Comparison of ENCODE assay signal across 26 cellular contexts in the genomic region with DNA sequence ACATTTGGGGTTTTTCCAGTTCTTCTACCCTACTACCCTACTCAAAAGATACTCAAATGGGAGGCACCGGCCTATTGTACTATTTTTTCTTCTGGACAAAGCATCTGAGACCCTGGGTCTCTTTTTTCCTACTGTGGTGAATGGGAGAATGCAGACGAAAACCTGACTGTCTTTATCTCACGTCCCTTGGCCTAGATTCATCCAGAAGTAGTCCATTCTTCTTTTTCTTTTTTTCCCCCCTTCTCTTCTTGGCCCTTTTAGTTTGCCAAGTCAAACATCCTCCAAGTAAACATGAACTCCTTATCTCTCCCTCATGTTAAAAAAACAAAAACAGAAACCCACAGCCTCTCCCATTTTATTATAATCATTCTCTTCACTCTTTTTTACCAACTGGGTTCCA. TPM values are rescaled to one million over a fixed set of nuclear protein-coding genes. Genes with fewer than 3 reads are reported as not detected.
DNase-seq lines count a peak whose midpoint lies in the region; TF ChIP-seq lines count a peak whose summit lies in the region.
"Had no signal": no experiment of that assay in that cellular context is flagged by ENCODE, and none has a peak within 500 bp of the region (broad histone marks: within the 10 kb centered on the region; RNA-seq: fewer than 3 reads in every experiment).

No MANE protein-coding gene starts in this region.

- H3K27ac Mint-ChIP-seq in Caco-2 (ENCODE audit: unreplicated experiment), result peak overlapping the region; percentile 74
- H3K27ac Mint-ChIP-seq: stimulated activated naive CD8-positive, alpha-beta T cell treated with anti-CD3 and anti-CD28 coated beads, Interleukin-15, Interleukin-2, amounts not matched to agents 100 ng/mL and 50 ng/mL, for 24 hours had no signal

- peak overlapping the region; percentile 2; the same call in 1 of the 2 replicates for H3K27ac ChIP-seq in 22Rv1
- no peak overlapping the region for H3K27ac ChIP-seq in SK-N-SH (ENCODE audit: low read depth in 2 of 2, low read length in 1 of 2)
- H3K27ac ChIP-seq: Peyer's patch, skin epidermis had no signal

- H3F3A ChIP-seq in SK-N-SH (replicated peaks; ENCODE audit: insufficient read depth), result no peaks in the 10 kb centered on the region

- H3K4me2 ChIP-seq in SK-N-SH, result no peak overlapping the region

- H3K9me3 Mint-ChIP-seq in Caco-2 (ENCODE audit: unreplicated experiment), result no peaks in the 10 kb centered on the region
- H3K9me3 Mint-ChIP-seq: stimulated activated naive CD8-positive, alpha-beta T cell treated with anti-CD3 and anti-CD28 coated beads, Interleukin-15, Interleukin-2, amounts not matched to agents 100 ng/mL and 50 ng/mL, for 24 hours had no signal

- TF ChIP-seq CTCF in 22Rv1 (IDR thresholded peaks at IDR 0.05) (no peak), Caco-2 (IDR thresholded peaks at IDR 0.05; ENCODE audit: insufficient read depth in 1 of 2, low read depth in 1 of 2, low read length in 1 of 2, severe bottlenecking in 1 of 2, unreplicated experiment in 1 of 2) (no peak), SK-N-SH (IDR thresholded peaks at IDR 0.05) (no peak)

- H2AFZ ChIP-seq in SK-N-SH (ENCODE audit: low read depth), result no peak overlapping the region

- intact Hi-C loops in Caco-2 (cut with micrococcal nuclease; ENCODE audit: unreplicated experiment), result no loop called here

- H3K36me3 ChIP-seq in Caco-2 (ENCODE audit: control insufficient read depth, insufficient read depth, low read length) (no peaks in the 10 kb centered on the region), H7 (replicated peaks; ENCODE audit: control insufficient read depth, insufficient read depth, low read length) (no peaks in the 10 kb centered on the region), SK-N-SH (replicated peaks in 1 of 2; ENCODE audit: control insufficient read depth in 1 of 2, insufficient read depth in 2 of 2, low read length in 1 of 2) (no peaks in the 10 kb centered on the region)
- H3K36me3 ChIP-seq: MG63, Peyer's patch had no signal

- peaks cover 28% of the 10 kb centered on the region for H3K4me1 Mint-ChIP-seq in Caco-2 (ENCODE audit: low read depth, unreplicated experiment)

- H3K4me3 ChIP-seq in Caco-2 (ENCODE audit: low read depth, low read length), result no peak overlapping the region
- no peak overlapping the region for H3K4me3 ChIP-seq in H7 (ENCODE audit: insufficient read depth, low read depth, low read length)
- H3K4me3 ChIP-seq in SK-N-SH (ENCODE audit: low read depth in 2 of 2, low read length in 1 of 2), result no peak overlapping the region
- H3K4me3 ChIP-seq: MG63, Peyer's patch, skin epidermis had no signal

- 78% methylated on average over 3 of the region's 3 CpGs for WGBS in SK-N-SH (ENCODE audit: low lambda C conversion rate)

- POLR2A ChIA-PET in Caco-2 (lab: Charles Lee) (no interaction called here), SK-N-SH (lab: Yijun Ruan, JAX) (no interaction called here)

- H3K9me3 ChIP-seq in Caco-2 (no peaks in the 10 kb centered on the region), SK-N-SH (no peaks in the 10 kb centered on the region)
- H3K9me3 ChIP-seq: MG63, Peyer's patch had no signal

- H3K4me3 Mint-ChIP-seq in Caco-2 (ENCODE audit: unreplicated experiment), result no peak overlapping the region
- H3K4me3 Mint-ChIP-seq: stimulated activated naive CD8-positive, alpha-beta T cell treated with anti-CD3 and anti-CD28 coated beads, Interleukin-15, Interleukin-2, amounts not matched to agents 100 ng/mL and 50 ng/mL, for 24 hours had no signal

- no peaks in the 10 kb centered on the region for H4K20me1 ChIP-seq in SK-N-SH (ENCODE audit: insufficient read depth)

- no TSS peak for BruUV-seq in Caco-2 (replicated peaks; lab: Mats Ljungman, UMichigan)

- TF ChIP-seq RAD21 in SK-N-SH (IDR thresholded peaks at IDR 0.05; ENCODE audit: low read length), result no peak

- TF ChIP-seq EP300 in SK-N-SH (IDR thresholded peaks at IDR 0.05; ENCODE audit: borderline replicate concordance in 1 of 2, low read depth in 1 of 2, low read length in 1 of 2), result no peak

- H3K4me1 ChIP-seq in Caco-2, result peaks cover 24% of the 10 kb centered on the region
- H3K4me1 ChIP-seq in SK-N-SH (ENCODE audit: control insufficient read depth in 1 of 2, insufficient read depth in 2 of 2, low read depth in 1 of 2, low read length in 1 of 2), result peaks cover 0 to 2% of the 10 kb centered on the region in 2 experiments; a peak in 1 of 4 replicates

- DNase-seq in Caco-2 (no peak), astrocyte of the hippocampus (ENCODE audit: low read depth, low spot score) (peak; percentile 33), iris pigment epithelial cell (ENCODE audit: low read depth) (peak; percentile 49), H7 (no peak), SK-N-SH (no peak), HuH-7 (ENCODE audit: low spot score) (no peak)
- DNase-seq: activated CD4-positive, alpha-beta T cell treated with anti-CD3 and anti-CD28 coated beads for 48 hours; activated gamma-delta T cell; activated T-cell treated with anti-CD3 and anti-CD28 coated beads, Interleukin-2, amount 50 U/mL, for 1 hour; C1 segment of cervical spinal cord; cortex of kidney; EL; islet precursor cell; KBM-7; left ventricle myocardium superior; MG63; NCI-H1417; NCI-H2081; NCI-H2227 treated with DMSO at 0.1 percent for 48 hours; NCI-H526 treated with DMSO at 0.1 percent for 48 hours; occipital lobe; Peyer's patch; SHP77 treated with DMSO at 0.1 percent for 48 hours had no signal

- CTCF ChIA-PET in Caco-2 (lab: Charles Lee), result no interaction called here
- CTCF ChIA-PET in SK-N-SH (lab: Yijun Ruan, JAX), result no interaction called here

- no peaks in the 10 kb centered on the region for H3K79me2 ChIP-seq in SK-N-SH (ENCODE audit: insufficient read depth)

- no peaks in the 10 kb centered on the region for H3K9me2 ChIP-seq in SK-N-SH

- H3K27me3 ChIP-seq in Caco-2 (replicated peaks; ENCODE audit: control insufficient read depth, insufficient read depth, low read length) (no peaks in the 10 kb centered on the region), H7 (ENCODE audit: control insufficient read depth, insufficient read depth, low read length) (no peaks in the 10 kb centered on the region), SK-N-SH (ENCODE audit: insufficient read depth) (no peaks in the 10 kb centered on the region)
- H3K27me3 ChIP-seq: MG63, Peyer's patch had no signal

- H3K9ac ChIP-seq in SK-N-SH, result no peak overlapping the region

- no peaks in the 10 kb centered on the region for H3K27me3 Mint-ChIP-seq in Caco-2 (ENCODE audit: insufficient read depth, unreplicated experiment)
- H3K27me3 Mint-ChIP-seq: stimulated activated naive CD8-positive, alpha-beta T cell treated with anti-CD3 and anti-CD28 coated beads, Interleukin-15, Interleukin-2, amounts not matched to agents 100 ng/mL and 50 ng/mL, for 24 hours had no signal

- no peaks in the 10 kb centered on the region for H3K36me3 Mint-ChIP-seq in Caco-2 (ENCODE audit: insufficient read depth, unreplicated experiment)

TF ChIP-seq in SK-N-SH, 30 proteins besides CTCF, POLR2A, EP300 and RAD21 (continues in another document):
- TF ChIP-seq EZH2phosphoT487 (IDR thresholded peaks at IDR 0.05; ENCODE audit: borderline replicate concordance, low read depth) (no peak), RXRA (IDR thresholded peaks at IDR 0.05; ENCODE audit: borderline replicate concordance, low read depth) (no peak), CHD2 (IDR thresholded peaks at IDR 0.05; ENCODE audit: low read length, partially characterized antibody) (no peak), NRF1 (IDR thresholded peaks at IDR 0.05; ENCODE audit: low read depth, low read length) (no peak), RFX5 (IDR thresholded peaks at IDR 0.05; ENCODE audit: low read length) (no peak), TEAD4 (IDR thresholded peaks at IDR 0.05; ENCODE audit: borderline replicate concordance, insufficient read depth) (no peak), TAF1 (IDR thresholded peaks at IDR 0.05; ENCODE audit: borderline replicate concordance, low read depth, low read length) (no peak), SMC3 (IDR thresholded peaks at IDR 0.05; ENCODE audit: low read depth, low read length) (no peak), RCOR1 (IDR thresholded peaks at IDR 0.05; ENCODE audit: low read length) (no peak), YY1 (IDR thresholded peaks at IDR 0.05; ENCODE audit: low read depth) (no peak), GATA2 (CRISPR knock-in tag; IDR thresholded peaks at IDR 0.05) (no peak), FOSL2 (IDR thresholded peaks at IDR 0.05; ENCODE audit: borderline replicate concordance, low read depth) (no peak), NFIC (IDR thresholded peaks at IDR 0.05; ENCODE audit: borderline replicate concordance) (no peak)
- TF ChIP-seq, protein P1, sequence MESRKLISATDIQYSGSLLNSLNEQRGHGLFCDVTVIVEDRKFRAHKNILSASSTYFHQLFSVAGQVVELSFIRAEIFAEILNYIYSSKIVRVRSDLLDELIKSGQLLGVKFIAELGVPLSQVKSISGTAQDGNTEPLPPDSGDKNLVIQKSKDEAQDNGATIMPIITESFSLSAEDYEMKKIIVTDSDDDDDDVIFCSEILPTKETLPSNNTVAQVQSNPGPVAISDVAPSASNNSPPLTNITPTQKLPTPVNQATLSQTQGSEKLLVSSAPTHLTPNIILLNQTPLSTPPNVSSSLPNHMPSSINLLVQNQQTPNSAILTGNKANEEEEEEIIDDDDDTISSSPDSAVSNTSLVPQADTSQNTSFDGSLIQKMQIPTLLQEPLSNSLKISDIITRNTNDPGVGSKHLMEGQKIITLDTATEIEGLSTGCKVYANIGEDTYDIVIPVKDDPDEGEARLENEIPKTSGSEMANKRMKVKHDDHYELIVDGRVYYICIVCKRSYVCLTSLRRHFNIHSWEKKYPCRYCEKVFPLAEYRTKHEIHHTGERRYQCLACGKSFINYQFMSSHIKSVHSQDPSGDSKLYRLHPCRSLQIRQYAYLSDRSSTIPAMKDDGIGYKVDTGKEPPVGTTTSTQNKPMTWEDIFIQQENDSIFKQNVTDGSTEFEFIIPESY (IDR thresholded peaks at IDR 0.05; ENCODE audit: borderline replicate concordance, low read depth), result no peak

RNA-seq across cellular contexts. Expression of a gene that starts 8.7 kb away (rescaled TPM):
- total RNA-seq in Caco-2 (2022), result 92.1 and 95.9 TPM in 2 replicates
- 42.2 and 50.4 TPM in 2 replicates for total RNA-seq in H7 (2014; rRNA removed; shearing (Covaris generic))
- polyA plus RNA-seq in SK-N-SH (2012; rRNA removed), result 19.5 and 22.8 TPM in 2 replicates
- polyA plus RNA-seq in SK-N-SH (2012; cell fraction: cytosol; rRNA removed), result 19.3 and 19.6 TPM in 2 replicates
- polyA plus RNA-seq in SK-N-SH (2012; cell fraction: nucleus; rRNA removed), result 7.6 and 11.6 TPM in 2 replicates

RNA-seq across cellular contexts. Expression of a gene that starts 52.1 kb away (rescaled TPM):
- total RNA-seq in Caco-2 (2022), result 168 and 189 TPM in 2 replicates
- total RNA-seq in H7 (2014; rRNA removed; shearing (Covaris generic)), result 191 and 232 TPM in 2 replicates
- 268 and 278 TPM in 2 replicates for polyA plus RNA-seq in SK-N-SH (2012; rRNA removed)
- polyA plus RNA-seq in SK-N-SH (2012; cell fraction: cytosol; rRNA removed), result 280 and 288 TPM in 2 replicates
- 122 and 135 TPM in 2 replicates for polyA plus RNA-seq in SK-N-SH (2012; cell fraction: nucleus; rRNA removed)

Comparison
In these comparisons a context has a peak if more than half of its experiments do, and no peak if none do; other contexts are left out.
1. DNase-seq: peak in astrocyte of the hippocampus (single experiment) and iris pigment epithelial cell (single experiment); none in Caco-2 (0 of 2), H7 (single experiment), SK-N-SH (single experiment) and HuH-7 (single experiment).